13 cellular contexts compared by ENCODE assay signal in genomic region chr11:17314232-17314547, GRCh38. TPM values are rescaled to one million over a fixed set of nuclear protein-coding genes. Genes with fewer than 3 reads are reported as not detected.
DNase-seq lines count a peak whose midpoint lies in the region; ATAC-seq and TF ChIP-seq lines count a peak whose summit lies in the region.
"Had no signal": no experiment of that assay in that cellular context is flagged by ENCODE, and none has a peak within 500 bp of the region (broad histone marks: within the 10 kb centered on the region; RNA-seq: fewer than 3 reads in every experiment).

No MANE protein-coding gene starts in this region.

- DNase-seq in AG09309 (ENCODE audit: low read depth) (peak; percentile 67), HS-5 (ENCODE audit: low read depth) (peak; percentile 76), brain pericyte (ENCODE audit: low read depth, low spot score) (peak; percentile 34), mesenchymal stem cell (peak; percentile 85), NCI-H82 (lab: John Stamatoyannopoulos, UW) (no peak), middle frontal gyrus (ENCODE audit: extremely low spot score, low spot score) (no peak)
- DNase-seq: CD8-positive, alpha-beta T cell; heart right ventricle; stimulated activated CD4-positive, alpha-beta T cell treated with anti-CD3 and anti-CD28 coated beads, Interleukin-15, amount 100 ng/mL, for 24 hours; stimulated activated naive CD4-positive, alpha-beta T cell; T-helper 2 cell had no signal

- H3K4ac ChIP-seq in mesenchymal stem cell (ENCODE audit: low read depth in 1 of 2, low read length in 2 of 2), result no peak overlapping the region

- no peak overlapping the region for H3K18ac ChIP-seq in mesenchymal stem cell (ENCODE audit: low read depth in 1 of 2, low read length in 2 of 2)

- ATAC-seq in GM21526 (IDR thresholded peaks at IDR 0.05; ENCODE audit: low FRiP score, unreplicated experiment) (no peak), HG02981 (IDR thresholded peaks at IDR 0.05; ENCODE audit: unreplicated experiment) (no peak)
- ATAC-seq: CD8-positive, alpha-beta T cell; heart right ventricle had no signal

- no peak overlapping the region for H2BK12ac ChIP-seq in mesenchymal stem cell (ENCODE audit: low read length in 2 of 2)

- H2BK120ac ChIP-seq in mesenchymal stem cell (ENCODE audit: low read depth, low read length), result no peak overlapping the region

- no peak overlapping the region for H4K8ac ChIP-seq in mesenchymal stem cell (ENCODE audit: low read length)

- no peak overlapping the region for H3K4me3 ChIP-seq in AG09309 (ENCODE audit: control insufficient read depth, low read depth, low read length)
- H3K4me3 ChIP-seq in mesenchymal stem cell (ENCODE audit: insufficient read depth in 1 of 2, low read depth in 1 of 2, low read length in 2 of 2), result peak overlapping the region in 1 of 2 experiments; percentile 20
- H3K4me3 ChIP-seq: heart right ventricle had no signal

- no peak for TF ChIP-seq CTCF in AG09309 (IDR thresholded peaks at IDR 0.05; ENCODE audit: control insufficient read depth, insufficient read depth, low read depth, low read length, missing control alignments)

- H2BK15ac ChIP-seq in mesenchymal stem cell (ENCODE audit: low read depth, poor library complexity, severe bottlenecking), result no peak overlapping the region

- H3K27ac ChIP-seq in mesenchymal stem cell (ENCODE audit: low read length, poor library complexity, severe bottlenecking), result peak overlapping the region; percentile 25
- H3K27ac ChIP-seq: heart right ventricle had no signal

- 35% methylated on average over 1 of the region's 1 CpG for WGBS in mesenchymal stem cell

- H3K23ac ChIP-seq in mesenchymal stem cell (ENCODE audit: low read length in 2 of 2), result no peak overlapping the region

- no peak overlapping the region for H2BK5ac ChIP-seq in mesenchymal stem cell (ENCODE audit: low read depth, low read length, poor library complexity, severe bottlenecking)

- H3K14ac ChIP-seq in mesenchymal stem cell (ENCODE audit: low read length in 2 of 2), result no peak overlapping the region

- H2AK5ac ChIP-seq in mesenchymal stem cell (ENCODE audit: low read length, severe bottlenecking), result no peak overlapping the region

- no peaks in the 10 kb centered on the region for H3K9me3 ChIP-seq in mesenchymal stem cell (ENCODE audit: control insufficient read depth, low read length)
- H3K9me3 ChIP-seq: heart right ventricle had no signal

- H3K27me3 ChIP-seq in mesenchymal stem cell (ENCODE audit: control insufficient read depth in 1 of 2, insufficient read depth in 1 of 2, low read length in 2 of 2), result no peaks in the 10 kb centered on the region
- H3K27me3 ChIP-seq: heart right ventricle had no signal

- H2AFZ ChIP-seq in mesenchymal stem cell (ENCODE audit: low read depth, low read length), result no peak overlapping the region

- H3K79me1 ChIP-seq in mesenchymal stem cell (replicated peaks; ENCODE audit: low read length, poor library complexity, severe bottlenecking), result no peaks in the 10 kb centered on the region

- no peaks in the 10 kb centered on the region for H3K4me1 ChIP-seq in mesenchymal stem cell (ENCODE audit: control insufficient read depth, insufficient read depth, low read depth, low read length)
- H3K4me1 ChIP-seq: heart right ventricle had no signal

- no peak overlapping the region for H4K91ac ChIP-seq in mesenchymal stem cell (ENCODE audit: low read length)

- peak overlapping the region; percentile 69 for H3K9ac ChIP-seq in mesenchymal stem cell (ENCODE audit: low read length)

- no peak overlapping the region for H3K4me2 ChIP-seq in mesenchymal stem cell (ENCODE audit: low read length, poor library complexity, severe bottlenecking)

- peaks cover 0 to 32% of the 10 kb centered on the region in 2 experiments for H3K36me3 ChIP-seq in mesenchymal stem cell (ENCODE audit: control insufficient read depth in 1 of 2, insufficient read depth in 2 of 2, low read depth in 1 of 2, low read length in 2 of 2)

RNA-seq across cellular contexts. Expression of gene NCR3LG1, which starts 37.4 kb away (rescaled TPM):
- polyA plus RNA-seq in mesenchymal stem cell (2013, experiment 1 of 2), result 9.6 TPM
- 9.0 TPM for polyA plus RNA-seq in mesenchymal stem cell (2013, experiment 2 of 2)

RNA-seq across cellular contexts. Expression of gene NUCB2, which starts 37.7 kb away (rescaled TPM):
- 188 TPM for polyA plus RNA-seq in mesenchymal stem cell (2013, experiment 1 of 2)
- 188 TPM for polyA plus RNA-seq in mesenchymal stem cell (2013, experiment 2 of 2)

Comparison
In these comparisons a context has a peak if more than half of its experiments do, and no peak if none do; other contexts are left out.
1. DNase-seq: peak in AG09309 (single experiment), HS-5 (single experiment), brain pericyte (single experiment) and mesenchymal stem cell (single experiment); none in NCI-H82 (single experiment) and middle frontal gyrus (single experiment).